ENCODE assay signal across 8 cellular contexts in the genomic region with DNA sequence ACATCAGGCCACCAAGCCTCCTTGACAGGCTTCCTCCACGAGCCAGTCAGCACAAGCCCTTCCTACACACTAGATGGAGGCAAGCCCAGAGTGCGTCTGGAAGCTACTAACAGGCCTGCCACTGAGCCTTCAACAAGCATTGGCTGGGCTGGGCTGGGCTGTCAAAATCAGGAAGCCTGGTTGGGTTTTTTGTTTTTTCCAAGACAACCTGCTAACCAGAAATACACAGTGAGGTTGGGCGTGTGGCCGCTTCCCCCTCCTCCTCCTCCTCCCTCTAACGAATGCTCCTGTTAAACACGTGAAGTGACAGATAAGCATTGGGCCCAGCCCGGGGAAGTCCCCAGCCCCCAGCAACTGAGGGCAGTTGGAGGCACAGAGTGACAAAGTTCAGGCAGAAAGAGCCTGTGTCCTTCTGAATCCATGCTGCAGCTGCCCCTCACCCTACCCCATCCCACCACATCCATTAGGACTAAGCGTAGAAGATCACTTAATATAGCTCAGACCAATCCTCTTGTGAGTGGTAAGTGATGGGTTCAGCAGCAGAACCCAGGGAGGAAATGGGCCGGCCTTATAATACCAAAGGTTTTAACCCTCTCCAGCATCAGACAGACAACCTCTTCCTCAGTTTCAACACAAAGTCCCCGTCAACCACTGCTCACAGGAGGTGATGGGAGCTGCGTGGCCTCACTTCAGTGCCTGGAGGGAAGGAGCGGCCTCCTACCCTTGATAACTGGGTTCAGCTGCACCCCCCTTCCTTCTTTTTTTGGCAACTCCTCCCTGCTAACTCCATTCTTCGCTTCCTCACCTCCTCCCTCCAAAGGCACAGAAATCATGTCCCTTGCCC. TPM values are rescaled to one million over a fixed set of nuclear protein-coding genes. Genes with fewer than 3 reads are reported as not detected.
A peak's percentile ranks its signal among the peaks of the same experiment; 100 is the strongest.
DNase-seq lines count a peak whose midpoint lies in the region; ATAC-seq and TF ChIP-seq lines count a peak whose summit lies in the region.

No MANE protein-coding gene starts in this region.

- H3K4me3 ChIP-seq in HCT116 (replicated peaks in 1 of 2; ENCODE audit: low read depth in 1 of 2, low read length in 2 of 2) (peak overlapping the region; percentile 44 to 63), fibroblast of pulmonary artery (replicated peaks; ENCODE audit: low read depth, low read length) (no peak overlapping the region), osteoblast (ENCODE audit: insufficient read depth, low read length) (no peak overlapping the region), suprapubic skin (peak overlapping the region; percentile 53)

- peak overlapping the region; percentile 91 for H3K4me2 ChIP-seq in HCT116 (ENCODE audit: low read length)
- no peak overlapping the region for H3K4me2 ChIP-seq in osteoblast (ENCODE audit: insufficient read depth, low read length)

- H3K27ac ChIP-seq in HCT116 (ENCODE audit: low read depth, low read length), result peak overlapping the region; percentile 3; the same call in 1 of the 2 replicates
- H3K27ac ChIP-seq in osteoblast (ENCODE audit: low read depth, low read length), result no peak overlapping the region
- peak overlapping the region; percentile 80 for H3K27ac ChIP-seq in suprapubic skin

- H3K79me2 ChIP-seq in HCT116 (ENCODE audit: insufficient read depth, low read length), result no peaks in the 10 kb centered on the region
- H3K79me2 ChIP-seq in osteoblast (ENCODE audit: insufficient read depth, low read length), result no peaks in the 10 kb centered on the region

- 20% methylated on average over 12 of the region's 13 CpGs for WGBS in suprapubic skin

- no peak for TF ChIP-seq POLR2A in HCT116 (IDR thresholded peaks at IDR 0.05; ENCODE audit: borderline replicate concordance, extremely low read depth, insufficient read depth, insufficient read length)
- TF ChIP-seq POLR2A in suprapubic skin (IDR thresholded peaks at IDR 0.05), result no peak

- H3K27me3 ChIP-seq in HCT116 (ENCODE audit: insufficient read depth, low read length), result peaks cover 17% of the 10 kb centered on the region; the same call in 1 of the 2 replicates
- H3K27me3 ChIP-seq in osteoblast (ENCODE audit: insufficient read depth, low read length), result peaks cover 38% of the 10 kb centered on the region
- no peaks in the 10 kb centered on the region for H3K27me3 ChIP-seq in suprapubic skin

- peak overlapping the region; percentile 52; the same call in 1 of the 2 replicates for H3K9ac ChIP-seq in HCT116 (ENCODE audit: low read length)

- RAD21 ChIA-PET in HCT116 (lab: Charles Lee; ENCODE audit: low non-redundant PET in 1 of 2, low total read pairs in 2 of 2, uncharacterized antibody in 2 of 2, unreplicated experiment in 2 of 2), result no interaction called here

- H2AFZ ChIP-seq in HCT116 (ENCODE audit: low read depth, low read length, poor library complexity, severe bottlenecking) (no peak overlapping the region), osteoblast (ENCODE audit: low read length) (no peak overlapping the region)

- H3K9me2 ChIP-seq in HCT116 (ENCODE audit: insufficient read depth), result no peaks in the 10 kb centered on the region

- no peak for TF ChIP-seq EP300 in suprapubic skin (IDR thresholded peaks at IDR 0.05)

- no peaks in the 10 kb centered on the region for H3K9me3 ChIP-seq in HCT116 (ENCODE audit: control insufficient read depth in 1 of 2, insufficient read depth in 1 of 2, low read depth in 1 of 2, low read length in 2 of 2)
- H3K9me3 ChIP-seq in osteoblast (ENCODE audit: low read depth, low read length), result no peaks in the 10 kb centered on the region
- no peaks in the 10 kb centered on the region for H3K9me3 ChIP-seq in suprapubic skin

- no peak for TF ChIP-seq RAD21 in HCT116 (IDR thresholded peaks at IDR 0.05; ENCODE audit: low read depth)

- intact Hi-C loops in HCT116 (cut with micrococcal nuclease), result loop anchor here (5.0 kb wide), 1 partner anchor 94 kb away; no protein-coding TSS in a partner anchor

- ATAC-seq in HCT116, result no peak
- ATAC-seq in HG03457 (IDR thresholded peaks at IDR 0.05; ENCODE audit: unreplicated experiment), result no peak

- POLR2A ChIA-PET in HCT116 (lab: Charles Lee), result no interaction called here

- TF ChIP-seq CTCF in HCT116 (IDR thresholded peaks at IDR 0.05 in 2 of 3, conservative IDR thresholded peaks at IDR 0.05 in 1 of 3; ENCODE audit: borderline replicate concordance in 1 of 3, insufficient read depth in 1 of 3, low read depth in 2 of 3, low read length in 2 of 3) (no peak), fibroblast of pulmonary artery (IDR thresholded peaks at IDR 0.05; ENCODE audit: low read length, missing control alignments) (no peak), osteoblast (IDR thresholded peaks at IDR 0.05; ENCODE audit: extremely low read depth, low read depth, low read length) (no peak), suprapubic skin (IDR thresholded peaks at IDR 0.05) (no peak)

- H3K4me1 ChIP-seq in HCT116 (ENCODE audit: control insufficient read depth in 1 of 2, insufficient read depth in 2 of 2, low read length in 2 of 2) (peaks cover 9 to 23% of the 10 kb centered on the region in 2 experiments; a peak in 3 of 4 replicates), osteoblast (ENCODE audit: insufficient read depth, low read length) (no peaks in the 10 kb centered on the region), suprapubic skin (peaks cover 38% of the 10 kb centered on the region)

- BruUV-seq in HCT116 (replicated peaks; lab: Mats Ljungman, UMichigan), result no TSS peak

- H4K20me1 ChIP-seq in HCT116 (ENCODE audit: insufficient read depth), result no peaks in the 10 kb centered on the region
- no peaks in the 10 kb centered on the region for H4K20me1 ChIP-seq in osteoblast (ENCODE audit: insufficient read depth, low read length)

- CTCF ChIA-PET in HCT116 (lab: Charles Lee), result interaction anchor here (1.2 kb wide), 1 partner anchor 156 kb away, joined by 3 read pairs; no protein-coding TSS in a partner anchor

- H3K36me3 ChIP-seq in HCT116 (ENCODE audit: control insufficient read depth in 1 of 2, insufficient read depth in 2 of 2, low read length in 2 of 2), result no peaks in the 10 kb centered on the region
- H3K36me3 ChIP-seq in osteoblast (ENCODE audit: insufficient read depth, low read length), result no peaks in the 10 kb centered on the region
- H3K36me3 ChIP-seq in suprapubic skin, result no peaks in the 10 kb centered on the region

- DNase-seq in ELF-1 (ENCODE audit: low read depth, low spot score), result peak; percentile 97
- no peak for DNase-seq in HCT116 (ENCODE audit: low read depth, low spot score)
- DNase-seq in NCI-H774 (lab: John Stamatoyannopoulos, UW), result peak; percentile 20
- DNase-seq in activated T-cell treated with anti-CD3 and anti-CD28 coated beads for 48 hours (ENCODE audit: low read depth), result peak; percentile 72
- DNase-seq in fibroblast of pulmonary artery (ENCODE audit: low read depth), result peak; percentile 54
- DNase-seq in osteoblast (ENCODE audit: insufficient read length, low spot score, missing footprints), result peak; percentile 93
- DNase-seq in suprapubic skin (ENCODE audit: low spot score in 2 of 2), result peak; percentile 87 to 89

TF ChIP-seq in HCT116, 20 proteins besides CTCF, POLR2A, EP300 and RAD21:
- TF ChIP-seq ELF1 (IDR thresholded peaks at IDR 0.05; ENCODE audit: borderline replicate concordance, low read depth) (no peak), POLR2AphosphoS5 (IDR thresholded peaks at IDR 0.05; ENCODE audit: low read depth, low read length) (no peak), ZFX (IDR thresholded peaks at IDR 0.05) (no peak), YY1 (IDR thresholded peaks at IDR 0.05; ENCODE audit: extremely low read depth, insufficient replicate concordance, low read depth, low read length) (no peak), CBX3 (IDR thresholded peaks at IDR 0.05; ENCODE audit: low read depth) (no peak), SIN3A (IDR thresholded peaks at IDR 0.05; ENCODE audit: low read depth) (no peak), SRF (IDR thresholded peaks at IDR 0.05; ENCODE audit: low read depth) (no peak), ZNF274 (IDR thresholded peaks at IDR 0.05; ENCODE audit: low read depth, low read length) (no peak), JUND (IDR thresholded peaks at IDR 0.05) (no peak), EZH2phosphoT487 (IDR thresholded peaks at IDR 0.05; ENCODE audit: borderline replicate concordance) (no peak), SP1 (IDR thresholded peaks at IDR 0.05; ENCODE audit: low read depth) (no peak), EZH2 (IDR thresholded peaks at IDR 0.05) (no peak), EGR1 (IDR thresholded peaks at IDR 0.05; ENCODE audit: low read depth) (no peak), FOSL1 (IDR thresholded peaks at IDR 0.05; ENCODE audit: low read depth) (no peak)
- TF ChIP-seq, protein P1, sequence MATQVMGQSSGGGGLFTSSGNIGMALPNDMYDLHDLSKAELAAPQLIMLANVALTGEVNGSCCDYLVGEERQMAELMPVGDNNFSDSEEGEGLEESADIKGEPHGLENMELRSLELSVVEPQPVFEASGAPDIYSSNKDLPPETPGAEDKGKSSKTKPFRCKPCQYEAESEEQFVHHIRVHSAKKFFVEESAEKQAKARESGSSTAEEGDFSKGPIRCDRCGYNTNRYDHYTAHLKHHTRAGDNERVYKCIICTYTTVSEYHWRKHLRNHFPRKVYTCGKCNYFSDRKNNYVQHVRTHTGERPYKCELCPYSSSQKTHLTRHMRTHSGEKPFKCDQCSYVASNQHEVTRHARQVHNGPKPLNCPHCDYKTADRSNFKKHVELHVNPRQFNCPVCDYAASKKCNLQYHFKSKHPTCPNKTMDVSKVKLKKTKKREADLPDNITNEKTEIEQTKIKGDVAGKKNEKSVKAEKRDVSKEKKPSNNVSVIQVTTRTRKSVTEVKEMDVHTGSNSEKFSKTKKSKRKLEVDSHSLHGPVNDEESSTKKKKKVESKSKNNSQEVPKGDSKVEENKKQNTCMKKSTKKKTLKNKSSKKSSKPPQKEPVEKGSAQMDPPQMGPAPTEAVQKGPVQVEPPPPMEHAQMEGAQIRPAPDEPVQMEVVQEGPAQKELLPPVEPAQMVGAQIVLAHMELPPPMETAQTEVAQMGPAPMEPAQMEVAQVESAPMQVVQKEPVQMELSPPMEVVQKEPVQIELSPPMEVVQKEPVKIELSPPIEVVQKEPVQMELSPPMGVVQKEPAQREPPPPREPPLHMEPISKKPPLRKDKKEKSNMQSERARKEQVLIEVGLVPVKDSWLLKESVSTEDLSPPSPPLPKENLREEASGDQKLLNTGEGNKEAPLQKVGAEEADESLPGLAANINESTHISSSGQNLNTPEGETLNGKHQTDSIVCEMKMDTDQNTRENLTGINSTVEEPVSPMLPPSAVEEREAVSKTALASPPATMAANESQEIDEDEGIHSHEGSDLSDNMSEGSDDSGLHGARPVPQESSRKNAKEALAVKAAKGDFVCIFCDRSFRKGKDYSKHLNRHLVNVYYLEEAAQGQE (IDR thresholded peaks at IDR 0.05; ENCODE audit: low read depth), result no peak
- TF ChIP-seq, protein P2, sequence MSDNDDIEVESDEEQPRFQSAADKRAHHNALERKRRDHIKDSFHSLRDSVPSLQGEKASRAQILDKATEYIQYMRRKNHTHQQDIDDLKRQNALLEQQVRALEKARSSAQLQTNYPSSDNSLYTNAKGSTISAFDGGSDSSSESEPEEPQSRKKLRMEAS (IDR thresholded peaks at IDR 0.05), result no peak
TF ChIP-seq in HCT116: peak in this region for 0.

RNA-seq across cellular contexts. Expression of gene NFATC2, which starts 1.1 kb away (rescaled TPM):
- total RNA-seq in HCT116 (2021; ENCODE audit: unreplicated experiment), result 5.0 TPM
- 3.6 and 3.9 TPM in 2 replicates for polyA plus RNA-seq in HCT116 (2012)
- total RNA-seq in osteoblast, result 0.29 and 0.36 TPM in 2 replicates
- total RNA-seq in suprapubic skin, result 10 to 100 TPM in 2 of 4 donors, 1 to 10 TPM in 2; 5.4 to 15.7 (median 8.4) TPM

Comparison
In these comparisons a context has a peak if more than half of its experiments do, and no peak if none do; other contexts are left out.
1. H3K4me3 ChIP-seq: peak in HCT116 (2 of 2) and suprapubic skin (single experiment); none in fibroblast of pulmonary artery (single experiment) and osteoblast (single experiment).